ENCODE assay signal across 13 cellular contexts in the genomic region with DNA sequence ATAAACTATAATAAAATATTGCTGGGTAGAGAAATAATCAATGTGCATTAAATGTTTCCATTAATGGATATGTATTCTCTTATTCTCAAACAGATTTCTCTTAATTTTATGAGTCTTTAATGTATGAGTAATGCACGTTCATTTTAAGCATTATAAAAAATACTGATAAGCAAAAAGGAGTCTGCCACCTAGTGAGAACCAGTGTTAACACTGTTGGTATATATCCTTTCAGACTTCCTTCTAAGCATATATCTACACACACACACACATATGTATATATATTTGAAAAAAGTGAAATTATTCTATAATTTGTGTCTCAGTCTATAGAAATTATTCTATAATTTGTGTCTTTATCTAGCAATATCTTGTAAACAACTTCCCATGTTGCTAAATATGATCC. TPM values are rescaled to one million over a fixed set of nuclear protein-coding genes. Genes with fewer than 3 reads are reported as not detected.
DNase-seq lines count a peak whose midpoint lies in the region; ATAC-seq, FAIRE-seq and TF ChIP-seq lines count a peak whose summit lies in the region.
"Had no signal": no experiment of that assay in that cellular context is flagged by ENCODE, and none has a peak within 500 bp of the region (broad histone marks: within the 10 kb centered on the region; RNA-seq: fewer than 3 reads in every experiment).

No MANE protein-coding gene starts in this region.

- TF ChIP-seq POLR2A in A549 (IDR thresholded peaks at IDR 0.05; ENCODE audit: low read length) (no peak), HCT116 (IDR thresholded peaks at IDR 0.05; ENCODE audit: borderline replicate concordance, extremely low read depth, insufficient read depth, insufficient read length) (no peak)

- H4K20me1 ChIP-seq in HCT116 (ENCODE audit: insufficient read depth) = no peaks in the 10 kb centered on the region

- H3K4me1 ChIP-seq in A549 = no peaks in the 10 kb centered on the region
- H3K4me1 ChIP-seq in HCT116 (ENCODE audit: control insufficient read depth in 1 of 2, insufficient read depth in 2 of 2, low read length in 2 of 2) = no peaks in the 10 kb centered on the region
- H3K4me1 ChIP-seq in aorta (ENCODE audit: control insufficient read depth in 1 of 2, insufficient read depth in 2 of 2, low read length in 2 of 2) = no peaks in the 10 kb centered on the region

- H3K27me3 ChIP-seq in HCT116 (ENCODE audit: insufficient read depth, low read length) (no peaks in the 10 kb centered on the region), aorta (ENCODE audit: control insufficient read depth in 1 of 2, insufficient read depth in 2 of 2, low read length in 1 of 2) (no peaks in the 10 kb centered on the region)

- H3K9me3 ChIP-seq in A549 = no peaks in the 10 kb centered on the region
- no peaks in the 10 kb centered on the region for H3K9me3 ChIP-seq in HCT116 (ENCODE audit: control insufficient read depth in 1 of 2, insufficient read depth in 1 of 2, low read depth in 1 of 2, low read length in 2 of 2)
- H3K9me3 ChIP-seq in aorta (ENCODE audit: control insufficient read depth, low read length) = no peaks in the 10 kb centered on the region

- CTCF ChIA-PET in A549 (lab: Yijun Ruan, JAX) = interaction anchor here (0.7 to 1.0 kb wide), 2 partner anchors 278 to 695 kb away, joined by 3 read pairs; no protein-coding TSS in a partner anchor
- CTCF ChIA-PET in HCT116 (lab: Charles Lee) = no interaction called here

- H3K9me2 ChIP-seq in HCT116 (ENCODE audit: insufficient read depth) = no peaks in the 10 kb centered on the region

- H3K4me2 ChIP-seq in A549 (no peak overlapping the region), HCT116 (ENCODE audit: low read length) (no peak overlapping the region)

- RAD21 ChIA-PET in HCT116 (lab: Charles Lee; ENCODE audit: low non-redundant PET in 1 of 2, low total read pairs in 2 of 2, uncharacterized antibody in 2 of 2, unreplicated experiment in 2 of 2) = no interaction called here

- no peak for FAIRE-seq in A549 (lab: Jason Lieb, UNC)

- no peak for DNase-seq in A549 (ENCODE audit: low read depth in 1 of 2, low spot score in 1 of 2)
- DNase-seq in HCT116 (ENCODE audit: low read depth, low spot score) = no peak
- peak; percentile 6 for DNase-seq in SK-MEL-5 (ENCODE audit: low read depth, low spot score)
- peak; percentile 0 for DNase-seq in fibroblast of gingiva (ENCODE audit: low read depth)
- no peak for DNase-seq in AG08396 (ENCODE audit: low spot score)
- no peak for DNase-seq in AG08395 (ENCODE audit: low spot score)
- no peak for DNase-seq in aorta
- DNase-seq: activated CD4-positive, alpha-beta T cell treated with anti-CD3 and anti-CD28 coated beads, Interleukin-2, amount 50 U/mL, for 1 hour; C1 segment of cervical spinal cord; GDM1; hypothalamus; NCI-H1930 had no signal

- 55% methylated on average over 1 of the region's 1 CpG for WGBS in A549 (ENCODE audit: missing lambda C conversion rate)
- WGBS in aorta, 2 donors = 15 to 31% methylated on average over 1 of the region's 1 CpG

- BruUV-seq in HCT116 (replicated peaks; lab: Mats Ljungman, UMichigan) = no TSS peak

- in situ Hi-C loops in SK-MEL-5 (cut with HindIII; ENCODE audit: low pct_unique_long_range_greater_than_20kb, low sequenced_read_pairs) = no loop called here

- ATAC-seq in A549 (peak in 1 of 2 experiments; percentile 44; a peak in 1 of 6 replicates), HCT116 (no peak), GM19397 (IDR thresholded peaks at IDR 0.05; ENCODE audit: unreplicated experiment) (no peak), aorta (ENCODE audit: low FRiP score) (no peak)

- intact Hi-C loops in HCT116 (cut with micrococcal nuclease) = no loop called here
- intact Hi-C loops in aorta (cut with DNase I) = no loop called here

- H3K27ac ChIP-seq in A549 (no peak overlapping the region), HCT116 (ENCODE audit: low read depth, low read length) (no peak overlapping the region), aorta (ENCODE audit: low read depth in 1 of 2, low read length in 2 of 2) (no peak overlapping the region)

- TF ChIP-seq RAD21 in A549 (conservative IDR thresholded peaks at IDR 0.05 in 1 of 2, IDR thresholded peaks at IDR 0.05 in 1 of 2) = peak in 1 of 2 experiments; percentile 5; a peak in 1 of 5 replicates
- peak; percentile 30 for TF ChIP-seq RAD21 in HCT116 (IDR thresholded peaks at IDR 0.05; ENCODE audit: low read depth)

- no peak overlapping the region for H2AFZ ChIP-seq in HCT116 (ENCODE audit: low read depth, low read length, poor library complexity, severe bottlenecking)

- H3K4me3 ChIP-seq in A549 (no peak overlapping the region), HCT116 (replicated peaks in 1 of 2; ENCODE audit: low read depth in 1 of 2, low read length in 2 of 2) (no peak overlapping the region), aorta (ENCODE audit: low read length in 2 of 2) (no peak overlapping the region)

- no peaks in the 10 kb centered on the region for H3K36me3 ChIP-seq in HCT116 (ENCODE audit: control insufficient read depth in 1 of 2, insufficient read depth in 2 of 2, low read length in 2 of 2)
- no peaks in the 10 kb centered on the region for H3K36me3 ChIP-seq in aorta (ENCODE audit: control insufficient read depth in 1 of 2, insufficient read depth in 2 of 2, low read length in 1 of 2)

- POLR2A ChIA-PET in A549 (lab: Yijun Ruan, JAX) = no interaction called here
- POLR2A ChIA-PET in HCT116 (lab: Charles Lee) = no interaction called here

- H3K9ac ChIP-seq in HCT116 (ENCODE audit: low read length) = no peak overlapping the region

- H3K79me2 ChIP-seq in HCT116 (ENCODE audit: insufficient read depth, low read length) = no peaks in the 10 kb centered on the region

- no peak for TF ChIP-seq EP300 in A549 (IDR thresholded peaks at IDR 0.05)

- peak; percentile 31; the same call in 2 of the 3 replicates for TF ChIP-seq CTCF in A549 (IDR thresholded peaks at IDR 0.05)
- peak in 2 of 3 experiments; percentile 8 to 20; a peak in 3 of 6 replicates for TF ChIP-seq CTCF in HCT116 (IDR thresholded peaks at IDR 0.05 in 2 of 3, conservative IDR thresholded peaks at IDR 0.05 in 1 of 3; ENCODE audit: borderline replicate concordance in 1 of 3, insufficient read depth in 1 of 3, low read depth in 2 of 3, low read length in 2 of 3)

TF ChIP-seq in A549, 52 proteins besides CTCF, POLR2A, EP300 and RAD21:
- TF ChIP-seq PHF8 (IDR thresholded peaks at IDR 0.05; ENCODE audit: borderline replicate concordance, low read depth) (no peak), TP53 (CRISPR knock-in tag; IDR thresholded peaks at IDR 0.05) (no peak), SMC3 (IDR thresholded peaks at IDR 0.05) (peak; percentile 23; the same call in 1 of the 3 replicates), POLR2AphosphoS2 (conservative IDR thresholded peaks at IDR 0.05; ENCODE audit: low read length) (no peak)
- TF ChIP-seq, protein P1, sequence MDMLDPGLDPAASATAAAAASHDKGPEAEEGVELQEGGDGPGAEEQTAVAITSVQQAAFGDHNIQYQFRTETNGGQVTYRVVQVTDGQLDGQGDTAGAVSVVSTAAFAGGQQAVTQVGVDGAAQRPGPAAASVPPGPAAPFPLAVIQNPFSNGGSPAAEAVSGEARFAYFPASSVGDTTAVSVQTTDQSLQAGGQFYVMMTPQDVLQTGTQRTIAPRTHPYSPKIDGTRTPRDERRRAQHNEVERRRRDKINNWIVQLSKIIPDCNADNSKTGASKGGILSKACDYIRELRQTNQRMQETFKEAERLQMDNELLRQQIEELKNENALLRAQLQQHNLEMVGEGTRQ (IDR thresholded peaks at IDR 0.05) = no peak

TF ChIP-seq in HCT116, 20 proteins besides CTCF, POLR2A, EP300 and RAD21 (continues in another document):
- TF ChIP-seq, protein P2, sequence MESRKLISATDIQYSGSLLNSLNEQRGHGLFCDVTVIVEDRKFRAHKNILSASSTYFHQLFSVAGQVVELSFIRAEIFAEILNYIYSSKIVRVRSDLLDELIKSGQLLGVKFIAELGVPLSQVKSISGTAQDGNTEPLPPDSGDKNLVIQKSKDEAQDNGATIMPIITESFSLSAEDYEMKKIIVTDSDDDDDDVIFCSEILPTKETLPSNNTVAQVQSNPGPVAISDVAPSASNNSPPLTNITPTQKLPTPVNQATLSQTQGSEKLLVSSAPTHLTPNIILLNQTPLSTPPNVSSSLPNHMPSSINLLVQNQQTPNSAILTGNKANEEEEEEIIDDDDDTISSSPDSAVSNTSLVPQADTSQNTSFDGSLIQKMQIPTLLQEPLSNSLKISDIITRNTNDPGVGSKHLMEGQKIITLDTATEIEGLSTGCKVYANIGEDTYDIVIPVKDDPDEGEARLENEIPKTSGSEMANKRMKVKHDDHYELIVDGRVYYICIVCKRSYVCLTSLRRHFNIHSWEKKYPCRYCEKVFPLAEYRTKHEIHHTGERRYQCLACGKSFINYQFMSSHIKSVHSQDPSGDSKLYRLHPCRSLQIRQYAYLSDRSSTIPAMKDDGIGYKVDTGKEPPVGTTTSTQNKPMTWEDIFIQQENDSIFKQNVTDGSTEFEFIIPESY (IDR thresholded peaks at IDR 0.05; ENCODE audit: extremely low read depth, insufficient replicate concordance, low read length) = no peak
- TF ChIP-seq, protein P3, sequence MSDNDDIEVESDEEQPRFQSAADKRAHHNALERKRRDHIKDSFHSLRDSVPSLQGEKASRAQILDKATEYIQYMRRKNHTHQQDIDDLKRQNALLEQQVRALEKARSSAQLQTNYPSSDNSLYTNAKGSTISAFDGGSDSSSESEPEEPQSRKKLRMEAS (IDR thresholded peaks at IDR 0.05) = no peak
- TF ChIP-seq EZH2phosphoT487 (IDR thresholded peaks at IDR 0.05; ENCODE audit: borderline replicate concordance) (no peak), SP1 (IDR thresholded peaks at IDR 0.05; ENCODE audit: low read depth) (no peak)

RNA-seq across cellular contexts. Expression of a gene that starts 49.9 kb away (rescaled TPM):
- polyA plus RNA-seq in A549 (2011; rRNA removed) = 26.6 and 28.3 TPM in 2 replicates
- polyA plus RNA-seq in A549 (2012; cell fraction: cytosol; rRNA removed) = 12.6 and 16.1 TPM in 2 replicates
- polyA plus RNA-seq in A549 (2012; cell fraction: nucleus; rRNA removed) = 26.5 and 29.4 TPM in 2 replicates
- 17.3 to 18.7 TPM (median 17.4 TPM) in 3 replicates for polyA plus RNA-seq in A549 (2017; fragmentation: RNase III; extraction: RNeasy Plus Mini Kit Qiagen cat#74134 plus additional on column Dnase treatment)
- polyA minus RNA-seq in A549 (2011; rRNA and poly(A)+ RNA removed) = 21.5 and 21.8 TPM in 2 replicates
- 20.0 TPM for total RNA-seq in HCT116 (2021; ENCODE audit: unreplicated experiment)
- polyA plus RNA-seq in HCT116 (2012) = 8.7 and 11.7 TPM in 2 replicates
- 15.7 and 17.8 TPM in 2 replicates for total RNA-seq in SK-MEL-5 (2014; rRNA removed; shearing (Covaris generic))
- polyA plus RNA-seq in SK-MEL-5 (2015; cell fraction: cytosol; rRNA removed) = 16.3 and 19.9 TPM in 2 replicates
- polyA plus RNA-seq in SK-MEL-5 (2015; cell fraction: nucleus; rRNA removed) = 40.9 and 45.6 TPM in 2 replicates
- 10 to 100 TPM; 24.0 to 24.2 TPM for total RNA-seq in aorta
- polyA plus RNA-seq in aorta = 10 to 100 TPM; 10.2 to 13.4 TPM

Comparison
In these comparisons a context has a peak if more than half of its experiments do, and no peak if none do; other contexts are left out.
1. DNase-seq: peak in SK-MEL-5 (single experiment) and fibroblast of gingiva (single experiment); none in A549 (0 of 2), HCT116 (single experiment), AG08396 (single experiment), AG08395 (single experiment) and aorta (0 of 2).